Comparison of ENCODE assay signal across 8 cellular contexts in the genomic region with DNA sequence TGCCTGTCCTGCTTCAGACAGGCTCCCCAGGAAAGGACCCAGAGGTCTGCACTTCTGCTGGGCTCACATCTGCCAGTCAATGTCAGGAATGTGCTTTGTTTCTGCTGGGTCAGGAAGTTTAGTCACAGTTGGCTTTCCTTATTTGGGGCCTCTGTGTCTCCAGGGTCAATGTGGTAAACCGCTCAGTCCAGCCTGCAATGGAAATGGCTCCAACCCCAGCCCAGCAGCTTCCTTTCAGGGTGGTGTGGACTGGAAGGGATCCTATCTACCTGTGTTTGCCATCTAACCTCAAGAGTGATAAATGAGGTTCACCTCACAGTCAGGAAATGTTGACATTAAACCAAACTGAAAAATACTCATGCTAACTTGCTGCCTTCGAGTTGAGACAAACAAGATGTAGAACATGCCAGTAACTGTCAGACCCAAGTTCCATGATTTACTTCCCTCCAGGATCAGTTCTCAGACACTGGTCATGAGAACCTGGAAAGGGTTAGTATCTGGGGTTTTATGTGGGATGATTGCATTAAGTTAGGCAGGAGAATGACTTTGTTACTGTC. TPM values are rescaled to one million over a fixed set of nuclear protein-coding genes. Genes with fewer than 3 reads are reported as not detected.
DNase-seq lines count a peak whose midpoint lies in the region; ATAC-seq and TF ChIP-seq lines count a peak whose summit lies in the region.

No MANE protein-coding gene starts in this region.

- H3K4me3 ChIP-seq in BLaER1 = peak overlapping the region; percentile 26; the same call in 1 of the 2 replicates
- no peak overlapping the region for H3K4me3 ChIP-seq in astrocyte of the spinal cord (ENCODE audit: low read depth, low read length)
- no peak overlapping the region for H3K4me3 ChIP-seq in HAP-1

- DNase-seq in astrocyte of the spinal cord (ENCODE audit: low read depth, low spot score) (peak; percentile 86), lung microvascular endothelial cell (ENCODE audit: low read depth in 2 of 2) (peak; percentile 87 to 98), NCI-H2171 (lab: John Stamatoyannopoulos, UW) (no peak), COLO668 (lab: John Stamatoyannopoulos, UW; ENCODE audit: unreplicated experiment) (no peak), HAP-1 (ENCODE audit: low spot score in 2 of 2) (no peak)

- peak overlapping the region; percentile 87 for H3K4me2 ChIP-seq in BLaER1

- H3K27ac ChIP-seq in BLaER1 (peak overlapping the region; percentile 75), KOPT-K1 (ENCODE audit: low read depth, low read length, poor library complexity, severe bottlenecking) (peak overlapping the region; percentile 16)

- peaks cover 68% of the 10 kb centered on the region for H3K4me1 ChIP-seq in BLaER1
- H3K4me1 ChIP-seq in HAP-1 = no peaks in the 10 kb centered on the region

- peaks cover 64% of the 10 kb centered on the region for H4K20me1 ChIP-seq in BLaER1

- H3K36me3 ChIP-seq in BLaER1 = peaks cover 82% of the 10 kb centered on the region
- H3K36me3 ChIP-seq in KOPT-K1 (ENCODE audit: insufficient read depth, low read length) = peaks cover 68% of the 10 kb centered on the region
- peaks cover 65% of the 10 kb centered on the region for H3K36me3 ChIP-seq in HAP-1 (replicated peaks)

- TF ChIP-seq CTCF in astrocyte of the spinal cord (IDR thresholded peaks at IDR 0.05; ENCODE audit: low read depth, low read length) = no peak

- in situ Hi-C loops in astrocyte of the spinal cord (cut with HindIII; ENCODE audit: low sequenced_read_pairs) = no loop called here
- in situ Hi-C loops in HAP-1 (cut with MboI; ENCODE audit: low sequenced_read_pairs) = no loop called here

- no peak for ATAC-seq in HG03469 (IDR thresholded peaks at IDR 0.05; ENCODE audit: unreplicated experiment)

- H3K9ac ChIP-seq in BLaER1 = peak overlapping the region; percentile 33; the same call in 1 of the 2 replicates

- H3K27me3 ChIP-seq in BLaER1 = no peaks in the 10 kb centered on the region
- no peaks in the 10 kb centered on the region for H3K27me3 ChIP-seq in HAP-1 (ENCODE audit: low read depth)

- H3K9me3 ChIP-seq in BLaER1 = no peaks in the 10 kb centered on the region
- H3K9me3 ChIP-seq in KOPT-K1 (ENCODE audit: insufficient read depth, low read length, poor library complexity, severe bottlenecking) = no peaks in the 10 kb centered on the region
- H3K9me3 ChIP-seq in HAP-1 = no peaks in the 10 kb centered on the region

RNA-seq across cellular contexts. Expression of a gene that starts 20.3 kb away (rescaled TPM):
- total RNA-seq in lung microvascular endothelial cell = 929 and 1,079 TPM in 2 replicates

RNA-seq across cellular contexts. Expression of a gene that starts 40.8 kb away (rescaled TPM):
- 35.7 and 86.5 TPM in 2 replicates for total RNA-seq in lung microvascular endothelial cell

Comparison
In these comparisons a context has a peak if more than half of its experiments do, and no peak if none do; other contexts are left out.
1. DNase-seq: peak in astrocyte of the spinal cord (single experiment) and lung microvascular endothelial cell (2 of 2); none in NCI-H2171 (single experiment), COLO668 (single experiment) and HAP-1 (0 of 2).